16 cellular contexts compared by ENCODE assay signal in the genomic region with DNA sequence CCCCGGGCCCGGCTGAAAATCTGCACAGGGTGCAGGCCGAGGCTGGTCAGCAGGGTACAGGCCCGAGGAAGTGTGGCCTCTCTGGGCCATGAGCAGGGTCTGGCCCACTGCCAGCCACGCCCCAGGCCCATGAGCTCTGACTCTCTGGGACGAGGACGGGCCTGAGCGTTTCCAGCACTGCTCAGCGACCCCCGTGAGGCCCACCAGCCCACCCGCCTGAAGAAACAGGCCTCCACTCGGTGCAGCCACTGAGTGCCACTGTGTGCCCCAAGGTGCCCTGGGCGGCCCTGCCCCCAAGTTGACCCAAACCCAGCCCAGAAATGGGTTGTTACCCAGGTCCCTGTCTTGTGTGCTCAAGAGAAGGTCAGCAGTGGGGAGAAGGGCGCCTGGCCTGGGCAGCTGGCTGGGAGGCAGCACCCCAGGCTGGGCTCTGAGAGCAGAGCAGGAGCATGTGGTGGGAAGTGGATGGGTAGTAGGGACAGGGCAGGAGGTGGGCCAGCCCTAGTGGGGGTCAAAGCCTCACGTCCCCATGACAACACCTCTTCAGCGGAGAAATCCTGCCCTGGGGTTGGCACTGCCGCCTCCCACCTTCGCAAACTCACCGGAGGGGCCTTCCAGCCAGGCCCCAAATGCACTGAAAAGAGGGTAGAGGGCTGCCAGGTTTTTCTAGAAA. TPM values are rescaled to one million over a fixed set of nuclear protein-coding genes. Genes with fewer than 3 reads are reported as not detected.
DNase-seq lines count a peak whose midpoint lies in the region; ATAC-seq, FAIRE-seq and TF ChIP-seq lines count a peak whose summit lies in the region.
"Had no signal": no experiment of that assay in that cellular context is flagged by ENCODE, and none has a peak within 500 bp of the region (broad histone marks: within the 10 kb centered on the region; RNA-seq: fewer than 3 reads in every experiment).

No MANE protein-coding gene starts in this region.

- H3K27me3 ChIP-seq in NT2/D1 (ENCODE audit: insufficient read depth, insufficient read length) (peaks cover 32% of the 10 kb centered on the region), layer of hippocampus (ENCODE audit: control insufficient read depth, insufficient read depth, low read length) (peaks cover 3% of the 10 kb centered on the region), skeletal muscle tissue (ENCODE audit: control insufficient read depth in 3 of 3, insufficient read depth in 3 of 3, low read length in 3 of 3) (no peaks in the 10 kb centered on the region)
- H3K27me3 ChIP-seq: gastroesophageal sphincter had no signal

- H3K9ac ChIP-seq in NT2/D1 (ENCODE audit: insufficient read length, low read depth), result peak overlapping the region; percentile 47
- H3K9ac ChIP-seq in skeletal muscle tissue (ENCODE audit: low read depth in 1 of 3, low read length in 3 of 3), result peak overlapping the region; percentile 10 to 95 (median 89)

- H3K4me3 ChIP-seq in NT2/D1 (ENCODE audit: insufficient read length, low read depth), result no peak overlapping the region
- H3K4me3 ChIP-seq in skeletal muscle tissue (ENCODE audit: low read length in 3 of 3), result no peak overlapping the region
- H3K4me3 ChIP-seq: gastroesophageal sphincter had no signal

- no peaks in the 10 kb centered on the region for H3K9me3 ChIP-seq in NT2/D1 (ENCODE audit: insufficient read depth, low read length)
- no peaks in the 10 kb centered on the region for H3K9me3 ChIP-seq in skeletal muscle tissue (ENCODE audit: control insufficient read depth in 3 of 3, low read length in 3 of 3)
- H3K9me3 ChIP-seq: gastroesophageal sphincter had no signal

- FAIRE-seq in H54 (lab: Jason Lieb, UNC), result no peak
- FAIRE-seq: endothelial cell of umbilical vein had no signal

- no peak for ATAC-seq in HG03196 (IDR thresholded peaks at IDR 0.05; ENCODE audit: unreplicated experiment)
- ATAC-seq: gastroesophageal sphincter, Panc1 had no signal

- H3K36me3 ChIP-seq in NT2/D1 (ENCODE audit: insufficient read depth, insufficient read length, low read length), result no peaks in the 10 kb centered on the region
- peaks cover 2 to 11% (median 7%) of the 10 kb centered on the region in 3 donors for H3K36me3 ChIP-seq in skeletal muscle tissue (ENCODE audit: control insufficient read depth in 3 of 3, insufficient read depth in 3 of 3, low read length in 3 of 3)
- H3K36me3 ChIP-seq: WERI-Rb-1 had no signal

- H3K4me1 ChIP-seq in NT2/D1 (ENCODE audit: insufficient read depth, insufficient read length) (peaks cover 37% of the 10 kb centered on the region), skeletal muscle tissue (ENCODE audit: control insufficient read depth in 3 of 3, insufficient read depth in 3 of 3, low read length in 3 of 3) (peaks cover 70 to 88% (median 72%) of the 10 kb centered on the region in 3 donors)

- TF ChIP-seq POLR2A in H54 (IDR thresholded peaks at IDR 0.05; ENCODE audit: low read depth, low read length), result no peak

- H3K27ac ChIP-seq in C4-2B, result peak overlapping the region; percentile 80
- H3K27ac ChIP-seq in layer of hippocampus (ENCODE audit: low read depth, low read length), result peak overlapping the region; percentile 30
- H3K27ac ChIP-seq in skeletal muscle tissue (ENCODE audit: low read depth, low read length), result peak overlapping the region; percentile 98
- H3K27ac ChIP-seq: WERI-Rb-1 had no signal

- no peak for TF ChIP-seq CTCF in C4-2B (conservative IDR thresholded peaks at IDR 0.05)

- DNase-seq in NT2/D1 (ENCODE audit: low read depth, low spot score) (no peak), H54 (ENCODE audit: insufficient read length, low spot score) (no peak)
- no peak for DNase-seq in stimulated activated CD4-positive, alpha-beta T cell treated with anti-CD3 and anti-CD28 coated beads, Interleukin-2, amount 100 ng/mL, for 48 hours
- DNase-seq: DMS79 treated with DMSO at 0.1 percent for 48 hours; immature natural killer cell; NCI-H2081 treated with DMSO at 0.1 percent for 48 hours; NCI-H69; stimulated activated CD4-positive, alpha-beta T cell treated with anti-CD3 and anti-CD28 coated beads, Interleukin-1b, Interleukin-23, amount 100 ng/mL, for 48 hours; WERI-Rb-1 had no signal

RNA-seq across cellular contexts. Expression of gene SNED1, which starts 2.1 kb away (rescaled TPM):
- total RNA-seq in skeletal muscle tissue, result 4.7 TPM

Comparison
In these comparisons a context has a peak if more than half of its experiments do, and no peak if none do; other contexts are left out.
1. H3K27ac ChIP-seq: peak in every context shown above with its lines; median percentile 98 in skeletal muscle tissue; 80 in C4-2B; 30 in layer of hippocampus.